ENCODE assay signal across 18 cellular contexts in genomic region chr2:189799030-189799331, GRCh38.
"Had no signal": no experiment of that assay in that cellular context is flagged by ENCODE, and none has a peak within 500 bp of the region (broad histone marks: within the 10 kb centered on the region; RNA-seq: fewer than 3 reads in every experiment).

No MANE protein-coding gene starts in this region.

- H3K4me2 ChIP-seq: neural progenitor cell had no signal

- H3K27me3 ChIP-seq: neural progenitor cell, right lobe of liver, spleen, testis, upper lobe of left lung had no signal

- H3K9me3 Mint-ChIP-seq: activated B cell treated with CpG ODN at 0.5 μM for 24 hours; activated CD8-positive, alpha-beta T cell treated with anti-CD3 and anti-CD28 coated beads for 36 hours; activated naive CD8-positive, alpha-beta T cell treated with anti-CD3 and anti-CD28 coated beads for 36 hours; activated T-cell treated with anti-CD3 and anti-CD28 coated beads, Interleukin-2, amount 50 U/mL, for 72 hours; mesothelial cell of epicardium; neural progenitor cell; stimulated activated naive CD8-positive, alpha-beta T cell treated with anti-CD3 and anti-CD28 coated beads, Interleukin-15, amount 100 ng/mL, for 72 hours had no signal

- H3K36me3 ChIP-seq: ovary had no signal

- H3K9ac ChIP-seq: neural progenitor cell had no signal

- H3K27ac ChIP-seq: lower lobe of right lung, neural progenitor cell, ovary, right lobe of liver, upper lobe of left lung had no signal

- H3K27ac Mint-ChIP-seq: activated B cell treated with CpG ODN at 0.5 μM for 24 hours; activated CD8-positive, alpha-beta T cell treated with anti-CD3 and anti-CD28 coated beads for 36 hours; activated naive CD8-positive, alpha-beta T cell treated with anti-CD3 and anti-CD28 coated beads for 36 hours; activated T-cell treated with anti-CD3 and anti-CD28 coated beads, Interleukin-2, amount 50 U/mL, for 72 hours; mesothelial cell of epicardium; neural progenitor cell had no signal

- H3K4me3 Mint-ChIP-seq: activated B cell treated with CpG ODN at 0.5 μM for 24 hours; activated CD8-positive, alpha-beta T cell treated with anti-CD3 and anti-CD28 coated beads for 36 hours; activated naive CD8-positive, alpha-beta T cell treated with anti-CD3 and anti-CD28 coated beads for 36 hours; activated T-cell treated with anti-CD3 and anti-CD28 coated beads, Interleukin-2, amount 50 U/mL, for 72 hours; mesothelial cell of epicardium; neural progenitor cell; stimulated activated naive CD8-positive, alpha-beta T cell treated with anti-CD3 and anti-CD28 coated beads, Interleukin-15, amount 100 ng/mL, for 72 hours had no signal

- DNase-seq: activated B cell treated with CpG ODN at 0.5 μM for 24 hours; activated CD4-positive, alpha-beta T cell treated with anti-CD3 and anti-CD28 coated beads for 48 hours; activated CD8-positive, alpha-beta memory T cell treated with anti-CD3 and anti-CD28 coated beads, Interleukin-2, amount 50 U/mL, for 48 hours; activated CD8-positive, alpha-beta T cell treated with anti-CD3 and anti-CD28 coated beads for 36 hours; activated gamma-delta T cell; activated naive CD8-positive, alpha-beta T cell treated with anti-CD3 and anti-CD28 coated beads for 36 hours; activated T-cell treated with anti-CD3 and anti-CD28 coated beads, Interleukin-2, amount 50 U/mL, for 72 hours; cerebellar nuclear complex; left colon; lower lobe of right lung; ovary; right lobe of liver; spleen; stimulated activated naive CD8-positive, alpha-beta T cell treated with anti-CD3 and anti-CD28 coated beads, Interleukin-15, amount 100 ng/mL, for 72 hours; testis; upper lobe of left lung had no signal

- H2AFZ ChIP-seq: neural progenitor cell had no signal

- H3K9me3 ChIP-seq: lower lobe of right lung, ovary, right lobe of liver, spleen, testis, upper lobe of left lung had no signal

- H3K27me3 Mint-ChIP-seq: activated B cell treated with CpG ODN at 0.5 μM for 24 hours; activated CD8-positive, alpha-beta T cell treated with anti-CD3 and anti-CD28 coated beads for 36 hours; activated naive CD8-positive, alpha-beta T cell treated with anti-CD3 and anti-CD28 coated beads for 36 hours; stimulated activated naive CD8-positive, alpha-beta T cell treated with anti-CD3 and anti-CD28 coated beads, Interleukin-15, amount 100 ng/mL, for 72 hours had no signal

- H3K4me1 ChIP-seq: lower lobe of right lung, neural progenitor cell, right lobe of liver had no signal

- H3K4me3 ChIP-seq: lower lobe of right lung, neural progenitor cell, ovary, right lobe of liver, spleen, testis, upper lobe of left lung had no signal

- H3K4me1 Mint-ChIP-seq: neural progenitor cell; stimulated activated naive CD8-positive, alpha-beta T cell treated with anti-CD3 and anti-CD28 coated beads, Interleukin-15, amount 100 ng/mL, for 72 hours had no signal
